10 cellular contexts compared by ENCODE assay signal in genomic region chr2:202037086-202037485, GRCh38. TPM values are rescaled to one million over a fixed set of nuclear protein-coding genes. Genes with fewer than 3 reads are reported as not detected.
DNase-seq lines count a peak whose midpoint lies in the region; ATAC-seq and TF ChIP-seq lines count a peak whose summit lies in the region.
"Had no signal": no experiment of that assay in that cellular context is flagged by ENCODE, and none has a peak within 500 bp of the region (broad histone marks: within the 10 kb centered on the region; RNA-seq: fewer than 3 reads in every experiment).

No MANE protein-coding gene starts in this region.

- H3K36me3 Mint-ChIP-seq in endodermal cell (ENCODE audit: low read depth): peaks cover 12% of the 10 kb centered on the region

- H3K4me3 ChIP-seq in AG04450 (ENCODE audit: low read depth, low read length): peak overlapping the region; percentile 88
- H3K4me3 ChIP-seq in HUES48 (ENCODE audit: low read depth, low read length): peak overlapping the region; percentile 93
- H3K4me3 ChIP-seq in endodermal cell (ENCODE audit: low read length): peak overlapping the region; percentile 97
- peak overlapping the region; percentile 70 for H3K4me3 ChIP-seq in neural cell (ENCODE audit: low read length)
- H3K4me3 ChIP-seq in OCI-LY7 (ENCODE audit: low read depth, low read length, poor library complexity, severe bottlenecking): no peak overlapping the region

- BruUV-seq in OCI-LY7 (replicated peaks; lab: Mats Ljungman, UMichigan): no TSS peak

- no peaks in the 10 kb centered on the region for H3K9me2 ChIP-seq in neural cell (ENCODE audit: insufficient read depth, low read length)
- H3K9me2 ChIP-seq in OCI-LY7 (ENCODE audit: insufficient read depth, low read length): no peaks in the 10 kb centered on the region

- H3K4me2 ChIP-seq in neural cell (ENCODE audit: low read length): no peak overlapping the region
- H3K4me2 ChIP-seq in OCI-LY7 (ENCODE audit: low read length): no peak overlapping the region

- 7 to 10% methylated on average over 5 to 7 of the region's 7 CpGs for WGBS in endodermal cell (ENCODE audit: insufficient coverage in 1 of 2, insufficient read length in 1 of 2), 2 experiments

- no peak for ATAC-seq in HG03175 (IDR thresholded peaks at IDR 0.05; ENCODE audit: unreplicated experiment)

- H3K27me3 ChIP-seq in AG04450 (ENCODE audit: control insufficient read depth, insufficient read depth, low read length) (no peaks in the 10 kb centered on the region), HUES48 (ENCODE audit: control insufficient read depth, insufficient read depth, low read length) (no peaks in the 10 kb centered on the region), endodermal cell (ENCODE audit: control insufficient read depth, insufficient read depth, low read length, poor library complexity, severe bottlenecking) (no peaks in the 10 kb centered on the region), neural cell (ENCODE audit: insufficient read depth, low read depth, low read length) (peaks cover 57% of the 10 kb centered on the region)

- no peak overlapping the region for H2AFZ ChIP-seq in neural cell (ENCODE audit: low read depth, low read length)
- H2AFZ ChIP-seq in OCI-LY7 (ENCODE audit: low read length): no peak overlapping the region

- no peaks in the 10 kb centered on the region for H3K9me3 Mint-ChIP-seq in endodermal cell
- H3K9me3 Mint-ChIP-seq: CD4-positive, alpha-beta memory T cell had no signal

- POLR2A ChIA-PET in AG04450 (lab: Yijun Ruan, JAX): interaction anchor here (1.6 kb wide), 1 partner anchor 27 kb away, joined by 4 read pairs; no protein-coding TSS in a partner anchor
- POLR2A ChIA-PET in OCI-LY7 (lab: Charles Lee): no interaction called here

- no peak for TF ChIP-seq EP300 in neural cell (conservative IDR thresholded peaks at IDR 0.05; ENCODE audit: poor library complexity, severe bottlenecking)

- no peak for TF ChIP-seq RAD21 in neural cell (conservative IDR thresholded peaks at IDR 0.05)

- no peak overlapping the region for H3K27ac Mint-ChIP-seq in endodermal cell
- H3K27ac Mint-ChIP-seq: CD4-positive, alpha-beta memory T cell had no signal

- H3K79me2 ChIP-seq in neural cell (replicated peaks; ENCODE audit: insufficient read depth, low read length) (peaks cover 21% of the 10 kb centered on the region), OCI-LY7 (ENCODE audit: insufficient read depth, low read depth, low read length) (no peaks in the 10 kb centered on the region)

- H3K4me3 Mint-ChIP-seq in endodermal cell: no peak overlapping the region

- intact Hi-C loops in OCI-LY7 (cut with micrococcal nuclease; ENCODE audit: unreplicated experiment): no loop called here

- H3K27me3 Mint-ChIP-seq in endodermal cell (ENCODE audit: insufficient read depth): peaks cover 16% of the 10 kb centered on the region

- TF ChIP-seq CTCF in AG04450 (IDR thresholded peaks at IDR 0.05; ENCODE audit: low read depth, low read length) (no peak), endodermal cell (conservative IDR thresholded peaks at IDR 0.05) (no peak), neural cell (IDR thresholded peaks at IDR 0.05; ENCODE audit: poor library complexity, severe bottlenecking) (no peak), OCI-LY7 (conservative IDR thresholded peaks at IDR 0.05; ENCODE audit: low read length) (no peak)

- H3K9ac ChIP-seq in HUES48 (ENCODE audit: low read depth, low read length): peak overlapping the region; percentile 88
- H3K9ac ChIP-seq in endodermal cell (ENCODE audit: extremely low read depth, low read length, poor library complexity, severe bottlenecking): peak overlapping the region; percentile 85
- H3K9ac ChIP-seq in neural cell (ENCODE audit: low read length): no peak overlapping the region

- H3K9me3 ChIP-seq in AG04450 (ENCODE audit: control insufficient read depth, insufficient read depth, low read length) (peaks cover 7% of the 10 kb centered on the region; the same call in 1 of the 2 replicates), HUES48 (ENCODE audit: control insufficient read depth, insufficient read depth, low read length) (no peaks in the 10 kb centered on the region), endodermal cell (ENCODE audit: control insufficient read depth, low read length) (no peaks in the 10 kb centered on the region), neural cell (ENCODE audit: low read length) (no peaks in the 10 kb centered on the region), OCI-LY7 (ENCODE audit: low read length) (no peaks in the 10 kb centered on the region)

- no peaks in the 10 kb centered on the region for H4K20me1 ChIP-seq in neural cell (ENCODE audit: insufficient read depth)
- no peaks in the 10 kb centered on the region for H4K20me1 ChIP-seq in OCI-LY7 (ENCODE audit: insufficient read depth, low read length)

- H3K27ac ChIP-seq in AG04450 (ENCODE audit: low read depth, low read length) (peak overlapping the region; percentile 84), HUES48 (ENCODE audit: low read depth, low read length) (peak overlapping the region; percentile 53), endodermal cell (ENCODE audit: low read depth, low read length) (peak overlapping the region; percentile 94), neural cell (ENCODE audit: low read length) (no peak overlapping the region), OCI-LY7 (ENCODE audit: low read depth, low read length, poor library complexity, severe bottlenecking) (no peak overlapping the region)

- H3K4me1 Mint-ChIP-seq in endodermal cell: peaks cover 34% of the 10 kb centered on the region

- DNase-seq in AG04450 (ENCODE audit: low read depth, low spot score) (no peak), endodermal cell (no peak), NCI-H748 (lab: John Stamatoyannopoulos, UW; ENCODE audit: unreplicated experiment) (no peak), OCI-LY7 (ENCODE audit: low spot score) (no peak)
- no peak for DNase-seq in stimulated activated CD4-positive, alpha-beta T cell treated with anti-CD3 and anti-CD28 coated beads, Interleukin-4, amount 100 ng/mL, for 24 hours
- DNase-seq: CD4-positive, alpha-beta memory T cell; NCI-H748 treated with DMSO at 0.1 percent for 48 hours had no signal

- H3F3A ChIP-seq in neural cell (ENCODE audit: insufficient read depth, low read length, poor library complexity, severe bottlenecking): no peaks in the 10 kb centered on the region

- H3K36me3 ChIP-seq in HUES48 (ENCODE audit: control insufficient read depth, insufficient read depth, low read length): peaks cover 44% of the 10 kb centered on the region
- peaks cover 48% of the 10 kb centered on the region for H3K36me3 ChIP-seq in endodermal cell (ENCODE audit: control insufficient read depth, insufficient read depth, low read length)
- no peaks in the 10 kb centered on the region for H3K36me3 ChIP-seq in neural cell (ENCODE audit: insufficient read depth, low read length)
- H3K36me3 ChIP-seq in OCI-LY7 (ENCODE audit: insufficient read depth, low read length): no peaks in the 10 kb centered on the region

- peaks cover 28% of the 10 kb centered on the region for H3K4me1 ChIP-seq in HUES48 (ENCODE audit: control insufficient read depth, insufficient read depth, low read length)
- H3K4me1 ChIP-seq in endodermal cell (ENCODE audit: control insufficient read depth, insufficient read depth, low read length): no peaks in the 10 kb centered on the region
- H3K4me1 ChIP-seq in OCI-LY7 (ENCODE audit: insufficient read depth, low read length, poor library complexity, severe bottlenecking): peaks cover 16% of the 10 kb centered on the region

- CTCF ChIA-PET in AG04450 (lab: Charles Lee) (interaction anchor here (2.4 kb wide), 1 partner anchor 142 kb away, joined by 24 read pairs; no protein-coding TSS in a partner anchor), OCI-LY7 (lab: Charles Lee; ENCODE audit: unreplicated experiment) (no interaction called here)

TF ChIP-seq in neural cell, 6 proteins besides CTCF, POLR2A, EP300 and RAD21 (continues in another document):
- TF ChIP-seq EZH2 (IDR thresholded peaks at IDR 0.05; ENCODE audit: borderline replicate concordance, insufficient read depth, low read length, poor library complexity, severe bottlenecking) (no peak), SMC3 (conservative IDR thresholded peaks at IDR 0.05; ENCODE audit: poor library complexity) (no peak), POLR2AphosphoS5 (IDR thresholded peaks at IDR 0.05) (no peak), MXI1 (conservative IDR thresholded peaks at IDR 0.05; ENCODE audit: poor library complexity, severe bottlenecking) (no peak)

RNA-seq across cellular contexts. Expression of gene FZD7, which starts 3.4 kb away (rescaled TPM):
- polyA plus RNA-seq in AG04450 (2011; rRNA removed): 40.6 and 42.9 TPM in 2 replicates
- polyA minus RNA-seq in AG04450 (2011; rRNA and poly(A)+ RNA removed): 58.1 and 58.4 TPM in 2 replicates
- total RNA-seq in endodermal cell: 100 to 1,000 TPM; 193 to 266 TPM
- polyA plus RNA-seq in endodermal cell (2013, experiment 1 of 2): 133 TPM
- 134 TPM for polyA plus RNA-seq in endodermal cell (2013, experiment 2 of 2)
- polyA plus RNA-seq in neural cell: 0.76 and 1.8 TPM in 2 replicates
- 2.4 and 2.5 TPM in 2 replicates for polyA minus RNA-seq in neural cell
- 1.5 and 1.7 TPM in 2 replicates for total RNA-seq in OCI-LY7 (2014; rRNA removed; shearing (Covaris generic))
- 1.1 and 1.2 TPM in 2 replicates for total RNA-seq in OCI-LY7 (2022)
- polyA plus RNA-seq: CD4-positive, alpha-beta memory T cell had no signal

RNA-seq across cellular contexts. Expression of gene KIAA2012, which starts 36.0 kb away (rescaled TPM):
- 0.11 and 0.12 TPM in 2 replicates for polyA plus RNA-seq in AG04450 (2011; rRNA removed)
- not detected in 2 replicates for polyA minus RNA-seq in AG04450 (2011; rRNA and poly(A)+ RNA removed)
- 1 to 10 TPM in 1 of 2 donors, under 1 TPM in 1; 0.62 to 1.0 TPM for total RNA-seq in endodermal cell
- 0.43 TPM for polyA plus RNA-seq in endodermal cell (2013, experiment 1 of 2)
- polyA plus RNA-seq in endodermal cell (2013, experiment 2 of 2): 0.33 TPM
- polyA plus RNA-seq in neural cell: not detected in 2 replicates
- polyA minus RNA-seq in neural cell: 0.46 TPM in 1 of 2 replicates, not detected in the other
- not detected in 2 replicates for total RNA-seq in OCI-LY7 (2014; rRNA removed; shearing (Covaris generic))
- total RNA-seq in OCI-LY7 (2022): not detected in 2 replicates
- total RNA-seq: CD4-positive, alpha-beta memory T cell had no signal
- polyA plus RNA-seq: CD4-positive, alpha-beta memory T cell had no signal

Comparison
In these comparisons a context has a peak if more than half of its experiments do, and no peak if none do; other contexts are left out.
1. H3K27ac ChIP-seq: peak in AG04450 (single experiment), HUES48 (single experiment) and endodermal cell (single experiment); none in neural cell (single experiment) and OCI-LY7 (single experiment).
2. RNA of gene FZD7, which starts 3.4 kb away (total RNA-seq): 193 to 266 TPM in endodermal cell; 1.1 to 1.7 TPM in OCI-LY7; every median in the first group is over 10 times any median in the second.